ENCODE assay signal across 8 cellular contexts in genomic region chr19:4914736-4915501, GRCh38. TPM values are rescaled to one million over a fixed set of nuclear protein-coding genes. Genes with fewer than 3 reads are reported as not detected.
DNase-seq lines count a peak whose midpoint lies in the region; ATAC-seq and TF ChIP-seq lines count a peak whose summit lies in the region.

No MANE protein-coding gene starts in this region.

- H3K9me3 ChIP-seq in left lung, result no peaks in the 10 kb centered on the region

- intact Hi-C loops in left lung (cut with DNase I), result no loop called here

- no peaks in the 10 kb centered on the region for H3K27me3 ChIP-seq in left lung

- no peaks in the 10 kb centered on the region for H3K36me3 ChIP-seq in left lung

- ATAC-seq in SK-N-SH treated with all-trans-retinoic acid at 6 μM for 48 hours (peak; percentile 57), left lung (no peak), GM18870 (IDR thresholded peaks at IDR 0.05; ENCODE audit: unreplicated experiment) (no peak), HG03139 (IDR thresholded peaks at IDR 0.05; ENCODE audit: unreplicated experiment) (no peak)
- ATAC-seq in activated naive CD4-positive, alpha-beta T cell treated with anti-CD3 and anti-CD28 coated beads, Interleukin-2, amount 50 U/mL, for 72 hours, result peak; percentile 70 to 72

- no peak for TF ChIP-seq CTCF in left lung (IDR thresholded peaks at IDR 0.05)

- peak overlapping the region; percentile 82 to 94 for H3K27ac Mint-ChIP-seq in activated naive CD4-positive, alpha-beta T cell treated with anti-CD3 and anti-CD28 coated beads, Interleukin-2, amount 50 U/mL, for 72 hours

- H3K4me3 ChIP-seq in left lung, result peak overlapping the region in 1 of 2 donors; percentile 48

- no peaks in the 10 kb centered on the region for H3K9me3 Mint-ChIP-seq in activated naive CD4-positive, alpha-beta T cell treated with anti-CD3 and anti-CD28 coated beads, Interleukin-2, amount 50 U/mL, for 72 hours

- DNase-seq in ELR (ENCODE audit: low read depth) (peak; percentile 96), left lung (peak; percentile 43 to 83), SK-N-DZ (ENCODE audit: low spot score) (no peak)
- DNase-seq in activated naive CD4-positive, alpha-beta T cell treated with anti-CD3 and anti-CD28 coated beads, Interleukin-2, amount 50 U/mL, for 72 hours (ENCODE audit: low spot score in 2 of 2), result peak; percentile 70 to 75
- DNase-seq in stimulated activated CD8-positive, alpha-beta memory T cell treated with anti-CD3 and anti-CD28 coated beads, Interleukin-4, amount 100 ng/mL, for 24 hours (ENCODE audit: low read depth), result peak; percentile 55

- peak overlapping the region; percentile 48 to 88 for H3K27ac ChIP-seq in left lung

- H3K4me1 ChIP-seq in left lung, result peaks cover 9 to 56% of the 10 kb centered on the region in 2 donors

- H3K36me3 Mint-ChIP-seq in activated naive CD4-positive, alpha-beta T cell treated with anti-CD3 and anti-CD28 coated beads, Interleukin-2, amount 50 U/mL, for 72 hours, result peaks cover 59 to 73% of the 10 kb centered on the region in 2 donors

TF ChIP-seq in SK-N-SH treated with all-trans-retinoic acid at 6 μM for 48 hours, 23 proteins besides CTCF, POLR2A, EP300 and RAD21:
- TF ChIP-seq ZC3H10 (CRISPR knock-in tag; IDR thresholded peaks at IDR 0.05) (no peak), ZFP30 (CRISPR knock-in tag; IDR thresholded peaks at IDR 0.05) (no peak)

RNA-seq across cellular contexts. Expression of gene UHRF1, which starts 5.6 kb away (rescaled TPM):
- 100 to 1,000 TPM in 1 of 2 donors, 10 to 100 TPM in 1; 79.5 to 157 TPM for total RNA-seq in activated naive CD4-positive, alpha-beta T cell treated with anti-CD3 and anti-CD28 coated beads, Interleukin-2, amount 50 U/mL, for 72 hours
- 10 to 100 TPM; 14.2 to 20.5 TPM for total RNA-seq in left lung
- 36.0 and 55.8 TPM in 2 replicates for polyA plus RNA-seq in SK-N-DZ (2014; cell fraction: cytosol; rRNA removed)
- 43.3 and 64.1 TPM in 2 replicates for polyA plus RNA-seq in SK-N-DZ (2014; cell fraction: nucleus; rRNA removed)

RNA-seq across cellular contexts. Expression of gene ARRDC5, which starts 12.2 kb away (rescaled TPM):
- total RNA-seq in activated naive CD4-positive, alpha-beta T cell treated with anti-CD3 and anti-CD28 coated beads, Interleukin-2, amount 50 U/mL, for 72 hours, result under 1 TPM in 1 of 2 donors, not detected in 1; 0.39 TPM
- under 1 TPM; 0.35 to 0.81 TPM for total RNA-seq in left lung
- polyA plus RNA-seq in SK-N-DZ (2014; cell fraction: cytosol; rRNA removed), result not detected in 2 replicates
- polyA plus RNA-seq in SK-N-DZ (2014; cell fraction: nucleus; rRNA removed), result not detected in 2 replicates

RNA-seq across cellular contexts. Expression of gene PLIN3, which starts 47.5 kb away (rescaled TPM):
- 10 to 100 TPM; 47.5 TPM for total RNA-seq in activated naive CD4-positive, alpha-beta T cell treated with anti-CD3 and anti-CD28 coated beads, Interleukin-2, amount 50 U/mL, for 72 hours
- total RNA-seq in left lung, result 10 to 100 TPM; 51.4 to 71.7 TPM
- polyA plus RNA-seq in SK-N-DZ (2014; cell fraction: cytosol; rRNA removed), result 13.2 and 19.5 TPM in 2 replicates
- 4.6 and 5.0 TPM in 2 replicates for polyA plus RNA-seq in SK-N-DZ (2014; cell fraction: nucleus; rRNA removed)

RNA-seq across cellular contexts. Expression of gene KDM4B, which starts 54.0 kb away (rescaled TPM):
- total RNA-seq in activated naive CD4-positive, alpha-beta T cell treated with anti-CD3 and anti-CD28 coated beads, Interleukin-2, amount 50 U/mL, for 72 hours, result 10 to 100 TPM; 21.0 to 44.8 TPM
- total RNA-seq in left lung, result 10 to 100 TPM; 35.5 to 42.1 TPM
- 7.0 and 7.5 TPM in 2 replicates for polyA plus RNA-seq in SK-N-DZ (2014; cell fraction: cytosol; rRNA removed)
- 8.3 and 11.3 TPM in 2 replicates for polyA plus RNA-seq in SK-N-DZ (2014; cell fraction: nucleus; rRNA removed)

Comparison
In these comparisons a context has a peak if more than half of its experiments do, and no peak if none do; other contexts are left out.
1. ATAC-seq: peak in SK-N-SH treated with all-trans-retinoic acid at 6 μM for 48 hours (single experiment) and activated naive CD4-positive, alpha-beta T cell treated with anti-CD3 and anti-CD28 coated beads, Interleukin-2, amount 50 U/mL, for 72 hours (2 of 2); none in left lung (single experiment), GM18870 (single experiment) and HG03139 (single experiment).